In genomic region chr12:48142818-48143674, GRCh38 we compare ENCODE assay signal across 14 cellular contexts.
"Had no signal": no experiment of that assay in that cellular context is flagged by ENCODE, and none has a peak within 500 bp of the region (broad histone marks: within the 10 kb centered on the region; RNA-seq: fewer than 3 reads in every experiment).

No MANE protein-coding gene starts in this region.

- H3K27me3 ChIP-seq: body of pancreas, neural progenitor cell, thyroid gland, uterus had no signal

- H3K36me3 ChIP-seq: uterus had no signal

- H3K9me3 Mint-ChIP-seq: activated naive CD4-positive, alpha-beta T cell treated with anti-CD3 and anti-CD28 coated beads, Interleukin-2, amount 50 U/mL, for 24 hours; effector memory CD8-positive, alpha-beta T cell; neural progenitor cell had no signal

- H3K27me3 Mint-ChIP-seq: activated naive CD4-positive, alpha-beta T cell treated with anti-CD3 and anti-CD28 coated beads, Interleukin-2, amount 50 U/mL, for 24 hours; effector memory CD8-positive, alpha-beta T cell had no signal

- H3K4me3 Mint-ChIP-seq: activated CD8-positive, alpha-beta T cell treated with anti-CD3 and anti-CD28 coated beads, Interleukin-2, amount 10 ng/mL, durations not matched to agents 7 days and 5 days; activated naive CD4-positive, alpha-beta T cell treated with anti-CD3 and anti-CD28 coated beads, Interleukin-2, amount 50 U/mL, for 24 hours; effector memory CD8-positive, alpha-beta T cell; neural progenitor cell had no signal

- H3K9me3 ChIP-seq: body of pancreas, thyroid gland, uterus had no signal

- H3K27ac Mint-ChIP-seq: activated CD8-positive, alpha-beta T cell treated with anti-CD3 and anti-CD28 coated beads, Interleukin-2, amount 10 ng/mL, durations not matched to agents 7 days and 5 days; activated naive CD4-positive, alpha-beta T cell treated with anti-CD3 and anti-CD28 coated beads, Interleukin-2, amount 50 U/mL, for 24 hours; neural progenitor cell had no signal

- H3K4me1 Mint-ChIP-seq: neural progenitor cell had no signal

- H3K9ac ChIP-seq: neural progenitor cell had no signal

- ATAC-seq: body of pancreas; effector memory CD8-positive, alpha-beta T cell had no signal

- H3K4me2 ChIP-seq: neural progenitor cell had no signal

- H3K27ac ChIP-seq: body of pancreas, neural progenitor cell, skin epidermis, thyroid gland, uterus had no signal

- H2AFZ ChIP-seq: neural progenitor cell had no signal

- H3K4me1 ChIP-seq: body of pancreas, neural progenitor cell, thyroid gland, uterus had no signal

- H3K4me3 ChIP-seq: body of pancreas, neural progenitor cell, skin epidermis, thyroid gland, uterus had no signal

- DNase-seq: activated CD8-positive, alpha-beta memory T cell treated with anti-CD3 and anti-CD28 coated beads, Interleukin-2, amount 50 U/mL, for 48 hours; activated CD8-positive, alpha-beta T cell treated with anti-CD3 and anti-CD28 coated beads, Interleukin-2, amount 10 ng/mL, durations not matched to agents 7 days and 5 days; amniotic stem cell; body of pancreas; effector memory CD8-positive, alpha-beta T cell; erythroblast; hypothalamus; kidney; T-helper 9 cell; thyroid gland; uterus had no signal
